1 cellular context compared by ENCODE assay signal in genomic region chr4:163755013-163755412, GRCh38.
TF ChIP-seq lines count a peak whose summit lies in the region.

No MANE protein-coding gene starts in this region.

TF ChIP-seq in SK-N-SH, 30 proteins besides CTCF, POLR2A, EP300 and RAD21 (continued from another document):
- TF ChIP-seq USF2 (IDR thresholded peaks at IDR 0.05; ENCODE audit: borderline replicate concordance, low read depth, low read length) (no peak), ZBTB33 (IDR thresholded peaks at IDR 0.05; ENCODE audit: borderline replicate concordance, low read depth) (no peak), FOXJ3 (CRISPR knock-in tag; IDR thresholded peaks at IDR 0.05) (no peak), MEF2A (IDR thresholded peaks at IDR 0.05; ENCODE audit: borderline replicate concordance, low read depth) (no peak), SIN3A (IDR thresholded peaks at IDR 0.05; ENCODE audit: borderline replicate concordance, low read depth, low read length) (no peak), RCOR1 (IDR thresholded peaks at IDR 0.05; ENCODE audit: low read length) (no peak), MXI1 (IDR thresholded peaks at IDR 0.05; ENCODE audit: low read depth, low read length) (no peak), SMC3 (IDR thresholded peaks at IDR 0.05; ENCODE audit: low read depth, low read length) (no peak), MAX (IDR thresholded peaks at IDR 0.05; ENCODE audit: low read depth) (no peak), IRF3 (IDR thresholded peaks at IDR 0.05; ENCODE audit: low read depth, low read length) (no peak), TCF12 (IDR thresholded peaks at IDR 0.05) (no peak), GABPA (IDR thresholded peaks at IDR 0.05; ENCODE audit: low read depth) (no peak)
